Comparison of ENCODE assay signal across 7 cellular contexts in genomic region chr9:92669527-92669889, GRCh38. TPM values are rescaled to one million over a fixed set of nuclear protein-coding genes. Genes with fewer than 3 reads are reported as not detected.
DNase-seq lines count a peak whose midpoint lies in the region; ATAC-seq, FAIRE-seq and TF ChIP-seq lines count a peak whose summit lies in the region.

No MANE protein-coding gene starts in this region.

- no peaks in the 10 kb centered on the region for H3K27me3 ChIP-seq in fibroblast of lung (ENCODE audit: control insufficient read depth, insufficient read depth, low read length)
- no peaks in the 10 kb centered on the region for H3K27me3 ChIP-seq in neutrophil

- H3K9ac ChIP-seq in fibroblast of lung (ENCODE audit: insufficient read depth, low read length), result peak overlapping the region; percentile 94

- peak overlapping the region; percentile 55 for H2AFZ ChIP-seq in fibroblast of lung (ENCODE audit: low read length)

- H3K36me3 ChIP-seq in fibroblast of lung (ENCODE audit: control insufficient read depth, insufficient read depth, low read length) (peaks cover 4% of the 10 kb centered on the region), neutrophil (peaks cover 12% of the 10 kb centered on the region)

- peaks cover 46% of the 10 kb centered on the region for H3K79me2 ChIP-seq in fibroblast of lung (ENCODE audit: control insufficient read depth, insufficient read depth, low read length)

- peak overlapping the region; percentile 52 to 90 (median 75) for H3K4me3 ChIP-seq in fibroblast of lung (replicated peaks in 1 of 4; ENCODE audit: control extremely low read depth in 1 of 4, insufficient read depth in 1 of 4, low read depth in 3 of 4, low read length in 4 of 4)
- peak overlapping the region; percentile 83 to 97 for H3K4me3 ChIP-seq in neutrophil (ENCODE audit: low read depth in 1 of 2, low read length in 1 of 2)

- peak overlapping the region; percentile 73 for H3K4me2 ChIP-seq in fibroblast of lung (ENCODE audit: extremely low read depth, insufficient read depth, low read length)

- H3K27ac ChIP-seq in fibroblast of lung (ENCODE audit: insufficient read depth, low read length) (peak overlapping the region; percentile 95), neutrophil (peak overlapping the region; percentile 92)

- H3K9me3 ChIP-seq in fibroblast of lung (ENCODE audit: control insufficient read depth, insufficient read depth, low read depth, low read length) (no peaks in the 10 kb centered on the region), neutrophil (no peaks in the 10 kb centered on the region)

- H3K4me1 ChIP-seq in fibroblast of lung (ENCODE audit: control insufficient read depth, extremely low read depth, insufficient read depth, low read length), result peaks cover 5% of the 10 kb centered on the region
- H3K4me1 ChIP-seq in neutrophil (ENCODE audit: control insufficient read depth in 1 of 2, insufficient read depth in 1 of 2, low read depth in 1 of 2, low read length in 1 of 2), result peaks cover 18 to 19% of the 10 kb centered on the region in 2 experiments

- TF ChIP-seq CTCF in fibroblast of lung (conservative IDR thresholded peaks at IDR 0.05 in 1 of 2, IDR thresholded peaks at IDR 0.05 in 1 of 2; ENCODE audit: low read depth in 1 of 2, low read length in 2 of 2) (no peak), neutrophil (IDR thresholded peaks at IDR 0.05) (no peak)

- DNase-seq in GM19239 (ENCODE audit: insufficient read length, low spot score) (peak; percentile 30), fibroblast of lung (ENCODE audit: low read depth in 2 of 2) (peak in 1 of 2 donors; percentile 16), COR-L47 (lab: John Stamatoyannopoulos, UW) (no peak), NCI-H2227 treated with DMSO at 0.1 percent for 48 hours (lab: John Stamatoyannopoulos, UW) (no peak)
- peak; percentile 29 for DNase-seq in activated CD8-positive, alpha-beta memory T cell treated with anti-CD3 and anti-CD28 coated beads, Interleukin-2, amount 50 U/mL, for 4 hours

- H4K20me1 ChIP-seq in fibroblast of lung (ENCODE audit: control insufficient read depth, extremely low read depth, insufficient read depth, low read length), result no peaks in the 10 kb centered on the region

- peak; percentile 15 for ATAC-seq in HG03354 (IDR thresholded peaks at IDR 0.05; ENCODE audit: poor library complexity, severe bottlenecking, unreplicated experiment)

- no peak for FAIRE-seq in GM19239 (lab: Jason Lieb, UNC)

RNA-seq across cellular contexts. Expression of gene IPPK, which starts 0.4 kb away (rescaled TPM):
- 7.7 and 11.1 TPM in 2 replicates for total RNA-seq in fibroblast of lung
- polyA plus RNA-seq in fibroblast of lung, result 16.4 and 18.5 TPM in 2 replicates
- 6.2 and 7.9 TPM in 2 replicates for polyA plus RNA-seq in fibroblast of lung (2012)
- polyA minus RNA-seq in fibroblast of lung (ENCODE audit: low replicate concordance), result 36.6 and 64.1 TPM in 2 replicates

Comparison
In these comparisons a context has a peak if more than half of its experiments do, and no peak if none do; other contexts are left out.
1. DNase-seq: peak in GM19239 (single experiment) and activated CD8-positive, alpha-beta memory T cell treated with anti-CD3 and anti-CD28 coated beads, Interleukin-2, amount 50 U/mL, for 4 hours (single experiment); none in COR-L47 (single experiment) and NCI-H2227 treated with DMSO at 0.1 percent for 48 hours (single experiment).